14 cellular contexts compared by ENCODE assay signal in genomic region chr7:123864966-123865365, GRCh38. TPM values are rescaled to one million over a fixed set of nuclear protein-coding genes. Genes with fewer than 3 reads are reported as not detected.
A peak's percentile ranks its signal among the peaks of the same experiment; 100 is the strongest.
DNase-seq lines count a peak whose midpoint lies in the region; ATAC-seq, FAIRE-seq and TF ChIP-seq lines count a peak whose summit lies in the region.
"Had no signal": no experiment of that assay in that cellular context is flagged by ENCODE, and none has a peak within 500 bp of the region (broad histone marks: within the 10 kb centered on the region; RNA-seq: fewer than 3 reads in every experiment).

No MANE protein-coding gene starts in this region.

- no peak for DNase-seq in SK-N-MC (ENCODE audit: low read depth, low spot score)
- no peak for DNase-seq in colonic mucosa
- peak; percentile 18 for DNase-seq in iris pigment epithelial cell (ENCODE audit: low read depth)
- no peak for DNase-seq in effector CD4-positive, alpha-beta T cell
- no peak for DNase-seq in SHP77 treated with DMSO at 0.1 percent for 48 hours (lab: John Stamatoyannopoulos, UW)
- DNase-seq in kidney, result no peak
- DNase-seq: NCI-H2107; NK-92 treated with Interleukin-12 subunit alpha and Interleukin-12 subunit beta, amount 100 ng/mL, for 24 hours had no signal

- no peak for TF ChIP-seq CTCF in colonic mucosa (IDR thresholded peaks at IDR 0.05)
- no peak for TF ChIP-seq CTCF in kidney (IDR thresholded peaks at IDR 0.05; ENCODE audit: borderline replicate concordance, extremely low read depth, insufficient read depth)

- H3K9ac ChIP-seq in SK-N-MC (ENCODE audit: insufficient read length) (peak overlapping the region; percentile 11), colonic mucosa (ENCODE audit: low read depth in 2 of 2, low read length in 2 of 2) (peak overlapping the region in 1 of 2 donors; percentile 42), skeletal muscle satellite cell (ENCODE audit: low read depth, low read length) (peak overlapping the region; percentile 28), kidney (ENCODE audit: low read length in 2 of 2) (no peak overlapping the region)
- H3K9ac ChIP-seq: BLaER1 had no signal

- FAIRE-seq in kidney (lab: Jason Lieb, UNC), result no peak

- H3K27me3 ChIP-seq in colonic mucosa (no peaks in the 10 kb centered on the region), skeletal muscle satellite cell (ENCODE audit: control insufficient read depth, insufficient read depth, low read length) (no peaks in the 10 kb centered on the region)
- H3K27me3 ChIP-seq: BLaER1 had no signal

- H3K9me3 ChIP-seq in SK-N-MC (ENCODE audit: low read depth, low read length) (no peaks in the 10 kb centered on the region), colonic mucosa (no peaks in the 10 kb centered on the region), skeletal muscle satellite cell (replicated peaks; ENCODE audit: low read length) (no peaks in the 10 kb centered on the region), kidney (ENCODE audit: control insufficient read depth in 1 of 2, low read length in 2 of 2) (no peaks in the 10 kb centered on the region)

- no peak overlapping the region for H3K4me3 ChIP-seq in SK-N-MC
- H3K4me3 ChIP-seq in colonic mucosa, result no peak overlapping the region
- no peak overlapping the region for H3K4me3 ChIP-seq in skeletal muscle satellite cell (ENCODE audit: low read length)
- H3K4me3 ChIP-seq in kidney (ENCODE audit: low read length in 2 of 2), result no peak overlapping the region
- H3K4me3 ChIP-seq: BLaER1 had no signal

- no peak for ATAC-seq in GM21717 (IDR thresholded peaks at IDR 0.05; ENCODE audit: unreplicated experiment)

- no peaks in the 10 kb centered on the region for H3K4me1 ChIP-seq in colonic mucosa
- H3K4me1 ChIP-seq in skeletal muscle satellite cell (ENCODE audit: control insufficient read depth, insufficient read depth, low read length), result peaks cover 7% of the 10 kb centered on the region
- H3K4me1 ChIP-seq in kidney (ENCODE audit: control insufficient read depth in 1 of 2, insufficient read depth in 1 of 2, low read depth in 1 of 2, low read length in 2 of 2), result peaks cover 4 to 6% of the 10 kb centered on the region in 2 donors
- H3K4me1 ChIP-seq: BLaER1 had no signal

- H3K36me3 ChIP-seq in SK-N-MC (ENCODE audit: insufficient read depth, low read length) (no peaks in the 10 kb centered on the region), colonic mucosa (no peaks in the 10 kb centered on the region), skeletal muscle satellite cell (ENCODE audit: insufficient read depth, low read length) (no peaks in the 10 kb centered on the region), kidney (ENCODE audit: control insufficient read depth in 1 of 2, insufficient read depth in 2 of 2, low read length in 2 of 2) (no peaks in the 10 kb centered on the region)
- H3K36me3 ChIP-seq: BLaER1 had no signal

- peak overlapping the region; percentile 25 for H3K4me2 ChIP-seq in skeletal muscle satellite cell (ENCODE audit: low read length)
- H3K4me2 ChIP-seq: BLaER1 had no signal

- intact Hi-C loops in colonic mucosa (cut with DNase I), result loop anchor here (5.0 to 10.0 kb wide), 4 partner anchors 58 to 370 kb away; no protein-coding TSS in a partner anchor
- intact Hi-C loops in kidney (cut with DNase I), result loop anchor here (10.0 kb wide), 2 partner anchors 70 to 180 kb away; no protein-coding TSS in a partner anchor

- no peak overlapping the region for H3K27ac ChIP-seq in SK-N-MC
- H3K27ac ChIP-seq in colonic mucosa, result peak overlapping the region; percentile 67
- no peak overlapping the region for H3K27ac ChIP-seq in kidney (ENCODE audit: low read depth in 2 of 2, low read length in 2 of 2)
- H3K27ac ChIP-seq: BLaER1 had no signal

RNA-seq across cellular contexts. Expression of gene HYAL4, which starts 20.0 kb away (rescaled TPM):
- total RNA-seq in colonic mucosa (not detected), kidney (not detected)
- not detected in 2 replicates for total RNA-seq in skeletal muscle satellite cell (2012; rRNA removed)
- 0.24 TPM for polyA plus RNA-seq in kidney (ENCODE audit: insufficient read depth, low read depth, low replicate concordance)
- total RNA-seq: CD8-positive, alpha-beta memory T cell; H7; SK-MEL-5 had no signal
- polyA plus RNA-seq: CD8-positive, alpha-beta memory T cell had no signal

Comparison
In these comparisons a context has a peak if more than half of its experiments do, and no peak if none do; other contexts are left out.
1. H3K9ac ChIP-seq: peak in SK-N-MC (single experiment) and skeletal muscle satellite cell (single experiment); none in kidney (0 of 2).